Comparison of ENCODE assay signal across 26 cellular contexts in the genomic region with DNA sequence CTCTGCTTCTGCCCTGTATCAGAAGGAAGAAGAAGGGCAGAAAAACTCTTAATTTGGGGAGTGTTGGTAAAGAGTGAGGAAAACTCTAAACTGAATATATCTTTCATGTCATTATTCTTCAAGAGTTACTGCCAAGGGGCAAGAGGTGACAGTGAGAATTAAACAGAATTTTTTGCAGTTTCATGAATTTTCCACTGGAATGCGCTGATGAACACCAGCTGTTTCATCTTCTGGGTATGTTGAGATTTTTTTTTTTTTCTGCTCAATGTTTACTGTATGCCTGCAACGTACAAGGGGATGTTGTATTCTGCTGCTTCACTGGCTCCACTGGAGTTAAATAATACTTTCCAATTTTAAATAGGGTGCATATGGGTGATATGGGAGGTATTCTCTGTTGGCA.
A peak's percentile ranks its signal among the peaks of the same experiment; 100 is the strongest.
DNase-seq lines count a peak whose midpoint lies in the region; ATAC-seq, FAIRE-seq and TF ChIP-seq lines count a peak whose summit lies in the region.
"Had no signal": no experiment of that assay in that cellular context is flagged by ENCODE, and none has a peak within 500 bp of the region (broad histone marks: within the 10 kb centered on the region; RNA-seq: fewer than 3 reads in every experiment).

No MANE protein-coding gene starts in this region.

- TF ChIP-seq RAD21 in IMR-90 (IDR thresholded peaks at IDR 0.05; ENCODE audit: low read length): no peak

- no peak overlapping the region for H3K23ac ChIP-seq in IMR-90 (ENCODE audit: low read depth, low read length)

- peak overlapping the region; percentile 97 for H4K5ac ChIP-seq in IMR-90 (ENCODE audit: low read depth, low read length)

- peaks cover 7% of the 10 kb centered on the region for H3K4me1 ChIP-seq in IMR-90 (ENCODE audit: control insufficient read depth, insufficient read depth, low read length)
- H3K4me1 ChIP-seq: A549, suprapubic skin had no signal

- no peaks in the 10 kb centered on the region for H3K9me3 ChIP-seq in IMR-90 (ENCODE audit: control insufficient read depth, insufficient read depth, low read length)
- H3K9me3 ChIP-seq: A549, suprapubic skin had no signal

- H3K9ac ChIP-seq in IMR-90 (ENCODE audit: low read depth, low read length): no peak overlapping the region
- H3K9ac ChIP-seq: neural progenitor cell had no signal

- peaks cover 3% of the 10 kb centered on the region; the same call in 1 of the 2 replicates for H3K9me1 ChIP-seq in IMR-90 (ENCODE audit: insufficient read depth, low read length)

- H2AK5ac ChIP-seq in IMR-90 (ENCODE audit: low read depth, low read length): no peak overlapping the region

- H3K4me3 ChIP-seq in IMR-90 (ENCODE audit: insufficient read depth, low read depth, low read length) (no peak overlapping the region), choroid plexus epithelial cell (ENCODE audit: low read depth, low read length) (no peak overlapping the region)
- H3K4me3 ChIP-seq: A549, lung, neural progenitor cell, PC-9, suprapubic skin had no signal

- DNase-seq in AG08395 (ENCODE audit: low spot score): peak; percentile 17
- peak; percentile 45 for DNase-seq in IMR-90
- peak; percentile 12 for DNase-seq in choroid plexus epithelial cell (ENCODE audit: low read depth)
- no peak for DNase-seq in inferior parietal cortex (ENCODE audit: extremely low spot score)
- no peak for DNase-seq in activated CD4-positive, alpha-beta T cell treated with anti-CD3 and anti-CD28 coated beads for 4 hours
- DNase-seq: activated effector memory CD4-positive, alpha-beta T cell treated with anti-CD3 and anti-CD28 coated beads, Interleukin-2, amount 50 U/mL, for 16 hours; activated naive CD8-positive, alpha-beta T cell treated with anti-CD3 and anti-CD28 coated beads, Interleukin-2, amount 10 ng/mL, durations not matched to agents 7 days and 5 days; C1 segment of cervical spinal cord; Calu3; effector CD4-positive, alpha-beta T cell; erythroblast; kidney; NCI-H1417; NCI-H510A treated with DMSO at 0.1 percent for 48 hours; PC-9; SIG-M5; stimulated activated CD8-positive, alpha-beta memory T cell treated with anti-CD3 and anti-CD28 coated beads, Interleukin-4, amount 100 ng/mL, for 48 hours; T-helper 1 cell had no signal

- ATAC-seq in IMR-90 (ENCODE audit: low read depth): peak; percentile 77
- ATAC-seq in GM18867 (IDR thresholded peaks at IDR 0.05; ENCODE audit: unreplicated experiment): no peak
- no peak for ATAC-seq in HG03520 (IDR thresholded peaks at IDR 0.05; ENCODE audit: unreplicated experiment)
- ATAC-seq: A549 had no signal

- peak overlapping the region in 1 of 2 experiments; percentile 53; a peak in 2 of 4 replicates for H4K8ac ChIP-seq in IMR-90 (ENCODE audit: low read depth in 2 of 2, low read length in 2 of 2)

- no peak overlapping the region for H2AK9ac ChIP-seq in IMR-90 (replicated peaks; ENCODE audit: low read depth, low read length, poor library complexity)

- POLR2A ChIA-PET in IMR-90 (lab: Charles Lee; ENCODE audit: unreplicated experiment): no interaction called here

- dilution Hi-C loops in IMR-90 (cut with HindIII; ENCODE audit: low sequenced_read_pairs, unreplicated experiment): no loop called here

- H4K91ac ChIP-seq in IMR-90 (ENCODE audit: insufficient read depth, low read depth, low read length): no peak overlapping the region; the same call in 1 of the 2 replicates

- H3K79me1 ChIP-seq in IMR-90 (ENCODE audit: low read depth in 1 of 2, low read length in 2 of 2): no peaks in the 10 kb centered on the region

- H4K20me1 ChIP-seq in IMR-90 (ENCODE audit: insufficient read depth, low read length): no peaks in the 10 kb centered on the region

- peak overlapping the region; percentile 85 for H2BK120ac ChIP-seq in IMR-90 (ENCODE audit: low read depth, low read length)

- H2BK15ac ChIP-seq in IMR-90 (ENCODE audit: low read depth, low read length): peak overlapping the region; percentile 87; the same call in 1 of the 3 replicates

- in situ Hi-C loops in IMR-90 (cut with MboI; ENCODE audit: low sequenced_read_pairs): no loop called here

- FAIRE-seq in islet of Langerhans (lab: Jason Lieb, UNC): peak; percentile 55
- FAIRE-seq: A549, GM19239, kidney had no signal

- H3K18ac ChIP-seq in IMR-90 (ENCODE audit: low read depth, low read length): peak overlapping the region; percentile 100; the same call in 1 of the 2 replicates

- TF ChIP-seq POLR2A in IMR-90 (IDR thresholded peaks at IDR 0.05; ENCODE audit: low read depth, low read length): no peak

- peak overlapping the region; percentile 74 for H2BK5ac ChIP-seq in IMR-90 (ENCODE audit: low read depth, low read length, poor library complexity, severe bottlenecking)

- H3K4me2 ChIP-seq in IMR-90 (ENCODE audit: low read depth, low read length): peak overlapping the region; percentile 78
- H3K4me2 ChIP-seq: A549, neural progenitor cell, PC-9 had no signal

- no peak overlapping the region for H3K4ac ChIP-seq in IMR-90 (ENCODE audit: low read depth, low read length)

- no peaks in the 10 kb centered on the region for H3K27me3 ChIP-seq in IMR-90 (ENCODE audit: control insufficient read depth, insufficient read depth, low read length)
- H3K27me3 ChIP-seq: neural progenitor cell, suprapubic skin had no signal

- intact Hi-C loops in IMR-90 (cut with micrococcal nuclease): no loop called here

- no peak overlapping the region for H3K56ac ChIP-seq in IMR-90 (ENCODE audit: extremely low read depth, insufficient read depth, low read length)

- peak overlapping the region; percentile 93; the same call in 1 of the 2 replicates for H3K27ac ChIP-seq in IMR-90 (ENCODE audit: insufficient read depth, low read length)
- H3K27ac ChIP-seq: A549, neural progenitor cell, PC-9, suprapubic skin had no signal

- no TSS peak for BruUV-seq in IMR-90 (replicated peaks; lab: Mats Ljungman, UMichigan)

- H3K14ac ChIP-seq in IMR-90 (replicated peaks; ENCODE audit: low read depth, low read length): no peak overlapping the region

- no CpG with 5 or more reads among the region's 2 CpGs for WGBS in IMR-90 (ENCODE audit: extremely low coverage in 2 of 2, insufficient read length in 1 of 2), 2 experiments

- no peak overlapping the region for H2BK20ac ChIP-seq in IMR-90 (ENCODE audit: low read depth, low read length)

- TF ChIP-seq CTCF in IMR-90 (conservative IDR thresholded peaks at IDR 0.05; ENCODE audit: low read depth, low read length) (no peak), choroid plexus epithelial cell (conservative IDR thresholded peaks at IDR 0.05; ENCODE audit: low read depth, low read length) (no peak)

- CTCF ChIA-PET in IMR-90 (lab: Yijun Ruan, JAX): interaction anchor here (0.6 to 1.4 kb wide), 4 partner anchors 9 to 349 kb away, joined by 3 read pairs; no protein-coding TSS in a partner anchor

- no peak overlapping the region for H2AFZ ChIP-seq in IMR-90 (replicated peaks; ENCODE audit: low read length, poor library complexity)
- H2AFZ ChIP-seq: neural progenitor cell, PC-9 had no signal

- H3K36me3 ChIP-seq in IMR-90 (ENCODE audit: control insufficient read depth, insufficient read depth, low read length): no peaks in the 10 kb centered on the region
- H3K36me3 ChIP-seq: neural progenitor cell, suprapubic skin had no signal

TF ChIP-seq in IMR-90, 13 proteins besides CTCF, POLR2A, EP300 and RAD21:
- TF ChIP-seq, protein P1, sequence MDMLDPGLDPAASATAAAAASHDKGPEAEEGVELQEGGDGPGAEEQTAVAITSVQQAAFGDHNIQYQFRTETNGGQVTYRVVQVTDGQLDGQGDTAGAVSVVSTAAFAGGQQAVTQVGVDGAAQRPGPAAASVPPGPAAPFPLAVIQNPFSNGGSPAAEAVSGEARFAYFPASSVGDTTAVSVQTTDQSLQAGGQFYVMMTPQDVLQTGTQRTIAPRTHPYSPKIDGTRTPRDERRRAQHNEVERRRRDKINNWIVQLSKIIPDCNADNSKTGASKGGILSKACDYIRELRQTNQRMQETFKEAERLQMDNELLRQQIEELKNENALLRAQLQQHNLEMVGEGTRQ (IDR thresholded peaks at IDR 0.05; ENCODE audit: low read depth, low read length): no peak
- no peak for TF ChIP-seq CEBPB (IDR thresholded peaks at IDR 0.05; ENCODE audit: low read depth, low read length)
TF ChIP-seq in IMR-90: peak in this region for 0.

Comparison
In these comparisons a context has a peak if more than half of its experiments do, and no peak if none do; other contexts are left out.
1. DNase-seq: peak in AG08395 (single experiment), IMR-90 (single experiment) and choroid plexus epithelial cell (single experiment); none in inferior parietal cortex (single experiment) and activated CD4-positive, alpha-beta T cell treated with anti-CD3 and anti-CD28 coated beads for 4 hours (0 of 2).